ENCODE assay signal across 2 cellular contexts in the genomic region with DNA sequence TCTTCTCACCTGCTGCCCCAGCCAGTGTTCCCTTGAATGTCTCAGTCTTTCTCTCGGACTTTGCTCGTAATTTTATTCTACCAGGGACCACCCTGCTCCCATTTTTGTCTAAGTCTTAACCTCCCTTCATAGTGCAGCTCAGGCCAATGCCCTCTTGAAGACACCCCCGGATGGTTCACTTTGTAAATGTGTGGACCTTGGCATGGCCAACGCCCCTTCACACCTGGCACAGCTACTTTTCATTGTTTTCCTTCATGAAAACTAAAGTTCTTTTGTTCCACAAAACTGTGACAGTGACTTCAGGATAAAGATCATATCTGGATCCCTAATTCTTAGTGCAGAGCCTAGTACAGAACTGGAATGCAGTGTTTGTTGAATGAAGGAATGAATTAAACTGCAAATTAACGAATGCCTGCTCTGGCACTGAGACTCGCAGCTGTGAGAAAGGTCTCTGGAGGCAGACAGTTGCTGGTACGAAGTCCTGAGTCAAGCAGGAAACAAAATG.
TF ChIP-seq lines count a peak whose summit lies in the region.

No MANE protein-coding gene starts in this region.

TF ChIP-seq in WTC11, 78 proteins besides CTCF, POLR2A, EP300 and RAD21:
- TF ChIP-seq SMAD4 (CRISPR knock-in tag; IDR thresholded peaks at IDR 0.05) (no peak), RORB (CRISPR knock-in tag; IDR thresholded peaks at IDR 0.05) (no peak), FOXK1 (CRISPR knock-in tag; IDR thresholded peaks at IDR 0.05) (no peak), ZNF263 (CRISPR knock-in tag; IDR thresholded peaks at IDR 0.05; ENCODE audit: low read depth) (no peak), ETV6 (CRISPR knock-in tag; IDR thresholded peaks at IDR 0.05) (no peak), ZBTB21 (CRISPR knock-in tag; IDR thresholded peaks at IDR 0.05; ENCODE audit: borderline replicate concordance) (no peak), TEAD1 (CRISPR knock-in tag; IDR thresholded peaks at IDR 0.05) (no peak), ZNF671 (CRISPR knock-in tag; IDR thresholded peaks at IDR 0.05) (no peak), ZNF219 (CRISPR knock-in tag; IDR thresholded peaks at IDR 0.05; ENCODE audit: borderline replicate concordance) (no peak)
- TF ChIP-seq, protein P1, sequence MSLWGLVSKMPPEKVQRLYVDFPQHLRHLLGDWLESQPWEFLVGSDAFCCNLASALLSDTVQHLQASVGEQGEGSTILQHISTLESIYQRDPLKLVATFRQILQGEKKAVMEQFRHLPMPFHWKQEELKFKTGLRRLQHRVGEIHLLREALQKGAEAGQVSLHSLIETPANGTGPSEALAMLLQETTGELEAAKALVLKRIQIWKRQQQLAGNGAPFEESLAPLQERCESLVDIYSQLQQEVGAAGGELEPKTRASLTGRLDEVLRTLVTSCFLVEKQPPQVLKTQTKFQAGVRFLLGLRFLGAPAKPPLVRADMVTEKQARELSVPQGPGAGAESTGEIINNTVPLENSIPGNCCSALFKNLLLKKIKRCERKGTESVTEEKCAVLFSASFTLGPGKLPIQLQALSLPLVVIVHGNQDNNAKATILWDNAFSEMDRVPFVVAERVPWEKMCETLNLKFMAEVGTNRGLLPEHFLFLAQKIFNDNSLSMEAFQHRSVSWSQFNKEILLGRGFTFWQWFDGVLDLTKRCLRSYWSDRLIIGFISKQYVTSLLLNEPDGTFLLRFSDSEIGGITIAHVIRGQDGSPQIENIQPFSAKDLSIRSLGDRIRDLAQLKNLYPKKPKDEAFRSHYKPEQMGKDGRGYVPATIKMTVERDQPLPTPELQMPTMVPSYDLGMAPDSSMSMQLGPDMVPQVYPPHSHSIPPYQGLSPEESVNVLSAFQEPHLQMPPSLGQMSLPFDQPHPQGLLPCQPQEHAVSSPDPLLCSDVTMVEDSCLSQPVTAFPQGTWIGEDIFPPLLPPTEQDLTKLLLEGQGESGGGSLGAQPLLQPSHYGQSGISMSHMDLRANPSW (CRISPR knock-in tag; conservative IDR thresholded peaks at IDR 0.05; ENCODE audit: low read depth) = no peak
- TF ChIP-seq, protein P2, sequence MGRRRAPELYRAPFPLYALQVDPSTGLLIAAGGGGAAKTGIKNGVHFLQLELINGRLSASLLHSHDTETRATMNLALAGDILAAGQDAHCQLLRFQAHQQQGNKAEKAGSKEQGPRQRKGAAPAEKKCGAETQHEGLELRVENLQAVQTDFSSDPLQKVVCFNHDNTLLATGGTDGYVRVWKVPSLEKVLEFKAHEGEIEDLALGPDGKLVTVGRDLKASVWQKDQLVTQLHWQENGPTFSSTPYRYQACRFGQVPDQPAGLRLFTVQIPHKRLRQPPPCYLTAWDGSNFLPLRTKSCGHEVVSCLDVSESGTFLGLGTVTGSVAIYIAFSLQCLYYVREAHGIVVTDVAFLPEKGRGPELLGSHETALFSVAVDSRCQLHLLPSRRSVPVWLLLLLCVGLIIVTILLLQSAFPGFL (CRISPR knock-in tag; IDR thresholded peaks at IDR 0.05; ENCODE audit: borderline replicate concordance) = no peak
- TF ChIP-seq, protein P3, sequence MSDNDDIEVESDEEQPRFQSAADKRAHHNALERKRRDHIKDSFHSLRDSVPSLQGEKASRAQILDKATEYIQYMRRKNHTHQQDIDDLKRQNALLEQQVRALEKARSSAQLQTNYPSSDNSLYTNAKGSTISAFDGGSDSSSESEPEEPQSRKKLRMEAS (CRISPR knock-in tag; IDR thresholded peaks at IDR 0.05) = no peak
- TF ChIP-seq, protein P4, sequence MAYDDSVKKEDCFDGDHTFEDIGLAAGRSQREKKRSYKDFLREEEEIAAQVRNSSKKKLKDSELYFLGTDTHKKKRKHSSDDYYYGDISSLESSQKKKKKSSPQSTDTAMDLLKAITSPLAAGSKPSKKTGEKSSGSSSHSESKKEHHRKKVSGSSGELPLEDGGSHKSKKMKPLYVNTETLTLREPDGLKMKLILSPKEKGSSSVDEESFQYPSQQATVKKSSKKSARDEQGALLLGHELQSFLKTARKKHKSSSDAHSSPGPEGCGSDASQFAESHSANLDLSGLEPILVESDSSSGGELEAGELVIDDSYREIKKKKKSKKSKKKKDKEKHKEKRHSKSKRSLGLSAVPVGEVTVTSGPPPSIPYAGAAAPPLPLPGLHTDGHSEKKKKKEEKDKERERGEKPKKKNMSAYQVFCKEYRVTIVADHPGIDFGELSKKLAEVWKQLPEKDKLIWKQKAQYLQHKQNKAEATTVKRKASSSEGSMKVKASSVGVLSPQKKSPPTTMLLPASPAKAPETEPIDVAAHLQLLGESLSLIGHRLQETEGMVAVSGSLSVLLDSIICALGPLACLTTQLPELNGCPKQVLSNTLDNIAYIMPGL (CRISPR knock-in tag; IDR thresholded peaks at IDR 0.05) = no peak
- TF ChIP-seq, protein P5, sequence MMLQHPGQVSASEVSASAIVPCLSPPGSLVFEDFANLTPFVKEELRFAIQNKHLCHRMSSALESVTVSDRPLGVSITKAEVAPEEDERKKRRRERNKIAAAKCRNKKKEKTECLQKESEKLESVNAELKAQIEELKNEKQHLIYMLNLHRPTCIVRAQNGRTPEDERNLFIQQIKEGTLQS (CRISPR knock-in tag; conservative IDR thresholded peaks at IDR 0.05) = no peak
- TF ChIP-seq, protein P6, sequence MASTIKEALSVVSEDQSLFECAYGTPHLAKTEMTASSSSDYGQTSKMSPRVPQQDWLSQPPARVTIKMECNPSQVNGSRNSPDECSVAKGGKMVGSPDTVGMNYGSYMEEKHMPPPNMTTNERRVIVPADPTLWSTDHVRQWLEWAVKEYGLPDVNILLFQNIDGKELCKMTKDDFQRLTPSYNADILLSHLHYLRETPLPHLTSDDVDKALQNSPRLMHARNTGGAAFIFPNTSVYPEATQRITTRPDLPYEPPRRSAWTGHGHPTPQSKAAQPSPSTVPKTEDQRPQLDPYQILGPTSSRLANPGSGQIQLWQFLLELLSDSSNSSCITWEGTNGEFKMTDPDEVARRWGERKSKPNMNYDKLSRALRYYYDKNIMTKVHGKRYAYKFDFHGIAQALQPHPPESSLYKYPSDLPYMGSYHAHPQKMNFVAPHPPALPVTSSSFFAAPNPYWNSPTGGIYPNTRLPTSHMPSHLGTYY (CRISPR knock-in tag; IDR thresholded peaks at IDR 0.05) = no peak
TF ChIP-seq in WTC11: peak in this region for 0.

TF ChIP-seq in HepG2, 621 proteins besides CTCF, POLR2A, EP300 and RAD21:
- 0 out of 2 replicates have a peak, but pooled peaks have one; percentile 22 for TF ChIP-seq DNMT3B (CRISPR knock-in tag; conservative IDR thresholded peaks at IDR 0.05)
- TF ChIP-seq ZNF709 (CRISPR knock-in tag; IDR thresholded peaks at IDR 0.05) = 0 out of 2 replicates have a peak, but pooled peaks have one; percentile 0
- TF ChIP-seq, protein P7, sequence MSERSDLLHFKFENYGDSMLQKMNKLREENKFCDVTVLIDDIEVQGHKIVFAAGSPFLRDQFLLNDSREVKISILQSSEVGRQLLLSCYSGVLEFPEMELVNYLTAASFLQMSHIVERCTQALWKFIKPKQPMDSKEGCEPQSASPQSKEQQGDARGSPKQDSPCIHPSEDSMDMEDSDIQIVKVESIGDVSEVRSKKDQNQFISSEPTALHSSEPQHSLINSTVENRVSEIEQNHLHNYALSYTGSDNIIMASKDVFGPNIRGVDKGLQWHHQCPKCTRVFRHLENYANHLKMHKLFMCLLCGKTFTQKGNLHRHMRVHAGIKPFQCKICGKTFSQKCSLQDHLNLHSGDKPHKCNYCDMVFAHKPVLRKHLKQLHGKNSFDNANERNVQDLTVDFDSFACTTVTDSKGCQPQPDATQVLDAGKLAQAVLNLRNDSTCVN (CRISPR knock-in tag; IDR thresholded peaks at IDR 0.05; ENCODE audit: borderline replicate concordance) = no peak
- TF ChIP-seq ZNF44 (CRISPR knock-in tag; IDR thresholded peaks at IDR 0.05) = 0 out of 2 replicates have a peak, but pooled peaks have one; percentile 72
- TF ChIP-seq ZNF782 (CRISPR knock-in tag; IDR thresholded peaks at IDR 0.05; ENCODE audit: borderline replicate concordance) = no peak
- 0 out of 2 replicates have a peak, but pooled peaks have one; percentile 3 for TF ChIP-seq ZSCAN30 (CRISPR knock-in tag; IDR thresholded peaks at IDR 0.05)
- TF ChIP-seq SKI (IDR thresholded peaks at IDR 0.05; ENCODE audit: partially characterized antibody) = no peak
- no peak for TF ChIP-seq ZKSCAN1 (IDR thresholded peaks at IDR 0.05; ENCODE audit: low read length)
- TF ChIP-seq ZNF569 (CRISPR knock-in tag; IDR thresholded peaks at IDR 0.05; ENCODE audit: borderline replicate concordance) = no peak
- TF ChIP-seq SMYD3 (CRISPR knock-in tag; IDR thresholded peaks at IDR 0.05) = peak; percentile 72; the same call in 1 of the 2 replicates
- no peak for TF ChIP-seq ZNF570 (CRISPR knock-in tag; IDR thresholded peaks at IDR 0.05; ENCODE audit: borderline replicate concordance)
- 0 out of 2 replicates have a peak, but pooled peaks have one; percentile 3 for TF ChIP-seq SRY (CRISPR knock-in tag; IDR thresholded peaks at IDR 0.05)
- 0 out of 2 replicates have a peak, but pooled peaks have one; percentile 3 for TF ChIP-seq RARG (CRISPR knock-in tag; IDR thresholded peaks at IDR 0.05; ENCODE audit: low read depth)
- TF ChIP-seq ZNF652 (CRISPR knock-in tag; IDR thresholded peaks at IDR 0.05; ENCODE audit: borderline replicate concordance, low read depth) = no peak
- TF ChIP-seq ZNF230 (CRISPR knock-in tag; IDR thresholded peaks at IDR 0.05) = 0 out of 2 replicates have a peak, but pooled peaks have one; percentile 3
- TF ChIP-seq CEBPB (IDR thresholded peaks at IDR 0.05; ENCODE audit: borderline replicate concordance, low read depth, low read length) = no peak
- TF ChIP-seq CBX2 (IDR thresholded peaks at IDR 0.05; ENCODE audit: low read depth, low read length) = no peak
- no peak for TF ChIP-seq CBX2 (CRISPR knock-in tag; IDR thresholded peaks at IDR 0.05; ENCODE audit: low read depth)
- peak; percentile 91; the same call in 1 of the 2 replicates for TF ChIP-seq ZNF3 (CRISPR knock-in tag; IDR thresholded peaks at IDR 0.05)
- no peak for TF ChIP-seq SOX13 (IDR thresholded peaks at IDR 0.05)
- TF ChIP-seq SOX13 (CRISPR knock-in tag; conservative IDR thresholded peaks at IDR 0.05 in 1 of 2, IDR thresholded peaks at IDR 0.05 in 1 of 2) = peak in 1 of 2 experiments; percentile 15; a peak in 1 of 4 replicates
- TF ChIP-seq, protein P8, sequence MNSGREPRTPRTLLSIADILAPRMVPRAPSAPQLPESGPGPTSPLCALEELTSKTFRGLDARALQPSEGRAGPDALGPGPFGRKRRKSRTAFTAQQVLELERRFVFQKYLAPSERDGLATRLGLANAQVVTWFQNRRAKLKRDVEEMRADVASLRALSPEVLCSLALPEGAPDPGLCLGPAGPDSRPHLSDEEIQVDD (CRISPR knock-in tag; IDR thresholded peaks at IDR 0.05; ENCODE audit: borderline replicate concordance) = 0 out of 2 replicates have a peak, but pooled peaks have one; percentile 6
- TF ChIP-seq PHF20 (CRISPR knock-in tag; IDR thresholded peaks at IDR 0.05) = no peak
- no peak for TF ChIP-seq NRL (CRISPR knock-in tag; IDR thresholded peaks at IDR 0.05; ENCODE audit: borderline replicate concordance)
- no peak for TF ChIP-seq ZFP36 (IDR thresholded peaks at IDR 0.05; ENCODE audit: borderline replicate concordance, low read depth, low read length, partially characterized antibody)
